8 cellular contexts compared by ENCODE assay signal in genomic region chr17:68458260-68459029, GRCh38. TPM values are rescaled to one million over a fixed set of nuclear protein-coding genes. Genes with fewer than 3 reads are reported as not detected.
DNase-seq lines count a peak whose midpoint lies in the region; ATAC-seq, FAIRE-seq and TF ChIP-seq lines count a peak whose summit lies in the region.

No MANE protein-coding gene starts in this region.

- ATAC-seq in HG03095 (IDR thresholded peaks at IDR 0.05; ENCODE audit: unreplicated experiment) (peak; percentile 19), GM21526 (IDR thresholded peaks at IDR 0.05; ENCODE audit: low FRiP score, unreplicated experiment) (no peak)

- H3K4me3 ChIP-seq in AG10803 (ENCODE audit: low read length), result peak overlapping the region; percentile 70
- H3K4me3 ChIP-seq in breast epithelium, result peak overlapping the region; percentile 70 to 87 (median 86)

- H3K36me3 ChIP-seq in breast epithelium, result no peaks in the 10 kb centered on the region

- peak overlapping the region; percentile 79 to 85 for H3K27ac ChIP-seq in breast epithelium

- no peak for DNase-seq in AG10803 (ENCODE audit: low read depth)
- no peak for DNase-seq in breast epithelium (ENCODE audit: low spot score in 2 of 2)
- DNase-seq in myocyte (ENCODE audit: low read depth), result peak; percentile 8
- DNase-seq in urothelium cell line (ENCODE audit: low spot score), result no peak
- DNase-seq in NCI-H1105 (lab: John Stamatoyannopoulos, UW), result no peak
- DNase-seq in stimulated activated CD8-positive, alpha-beta memory T cell treated with anti-CD3 and anti-CD28 coated beads, Interleukin-4, amount 100 ng/mL, for 48 hours, result no peak

- no peak for FAIRE-seq in urothelium cell line (lab: Jason Lieb, UNC)

- no peak for TF ChIP-seq CTCF in AG10803 (conservative IDR thresholded peaks at IDR 0.05; ENCODE audit: low read length)
- no peak for TF ChIP-seq CTCF in breast epithelium (IDR thresholded peaks at IDR 0.05)

- no peaks in the 10 kb centered on the region for H3K27me3 ChIP-seq in breast epithelium

- H3K4me1 ChIP-seq in breast epithelium, result no peaks in the 10 kb centered on the region

- no peaks in the 10 kb centered on the region for H3K9me3 ChIP-seq in breast epithelium

- no peak for TF ChIP-seq POLR2A in breast epithelium (IDR thresholded peaks at IDR 0.05)

- intact Hi-C loops in breast epithelium (cut with DNase I; ENCODE audit: low total_unique reads), result no loop called here

RNA-seq across cellular contexts. Expression of gene WIPI1, which starts 1.1 kb away (rescaled TPM):
- total RNA-seq in breast epithelium (10 to 100 TPM; 65.1 to 83.6 (median 70.9) TPM), myocyte (102 and 141 TPM in 2 replicates)
- 117 TPM for polyA plus RNA-seq in myocyte (2012)

RNA-seq across cellular contexts. Expression of gene PRKAR1A, which starts 53.8 kb away (rescaled TPM):
- 100 to 1,000 TPM; 331 to 432 (median 409) TPM for total RNA-seq in breast epithelium
- 567 and 601 TPM in 2 replicates for total RNA-seq in myocyte
- 234 TPM for polyA plus RNA-seq in myocyte (2012)
